Comparison of ENCODE assay signal across 23 cellular contexts in genomic region chr5:82975812-82976211, GRCh38.
DNase-seq lines count a peak whose midpoint lies in the region; ATAC-seq, FAIRE-seq and TF ChIP-seq lines count a peak whose summit lies in the region.
"Had no signal": no experiment of that assay in that cellular context is flagged by ENCODE, and none has a peak within 500 bp of the region (broad histone marks: within the 10 kb centered on the region; RNA-seq: fewer than 3 reads in every experiment).

No MANE protein-coding gene starts in this region.

- H3K27me3 ChIP-seq in lower lobe of right lung (ENCODE audit: low read depth) = no peaks in the 10 kb centered on the region
- H3K27me3 ChIP-seq: neural progenitor cell had no signal

- no peaks in the 10 kb centered on the region for H3K36me3 ChIP-seq in lower lobe of right lung
- H3K36me3 ChIP-seq: left ventricle myocardium inferior, neural progenitor cell had no signal

- TF ChIP-seq CTCF in RWPE1 (conservative IDR thresholded peaks at IDR 0.05; ENCODE audit: low read depth) (no peak), lower lobe of right lung (IDR thresholded peaks at IDR 0.05) (no peak)

- no peak overlapping the region for H3K4me3 ChIP-seq in lower lobe of right lung
- H3K4me3 ChIP-seq: left ventricle myocardium inferior, neural progenitor cell had no signal

- POLR2A ChIA-PET in RWPE1 (lab: Yijun Ruan, JAX; ENCODE audit: low non-redundant PET) = no interaction called here

- ATAC-seq in lower lobe of right lung = no peak
- ATAC-seq: activated CD8-positive, alpha-beta memory T cell treated with anti-CD3 and anti-CD28 coated beads, Interleukin-2, amount 10 ng/mL, durations not matched to agents 7 days and 5 days; effector memory CD8-positive, alpha-beta T cell had no signal

- CTCF ChIA-PET in RWPE1 (lab: Yijun Ruan, JAX) = no interaction called here

- peak; percentile 91 for FAIRE-seq in urothelium cell line (lab: Jason Lieb, UNC)
- FAIRE-seq: colon, TTC549 had no signal

- H3K4me1 ChIP-seq in lower lobe of right lung = no peaks in the 10 kb centered on the region
- H3K4me1 ChIP-seq: left ventricle myocardium inferior had no signal

- DNase-seq in stimulated activated CD4-positive, alpha-beta T cell treated with anti-CD3 and anti-CD28 coated beads, Interleukin-1b, Interleukin-23, amount 100 ng/mL, for 48 hours = peak; percentile 3
- no peak for DNase-seq in stimulated activated CD4-positive, alpha-beta T cell treated with anti-CD3 and anti-CD28 coated beads, Interleukin-4, amount 100 ng/mL, for 4 hours
- DNase-seq in RWPE1 (ENCODE audit: low spot score) (peak; percentile 80), glomerular visceral epithelial cell (ENCODE audit: extremely low spot score) (peak; percentile 16), urothelium cell line (ENCODE audit: low spot score) (peak; percentile 31), cortex of kidney (lab: John Stamatoyannopoulos, UW) (no peak), kidney glomerular epithelial cell (lab: John Stamatoyannopoulos, UW) (no peak), lower lobe of right lung (no peak)
- DNase-seq: activated CD4-positive, alpha-beta T cell treated with anti-CD3 and anti-CD28 coated beads for 1 hour; activated CD8-positive, alpha-beta memory T cell treated with anti-CD3 and anti-CD28 coated beads, Interleukin-2, amount 10 ng/mL, durations not matched to agents 7 days and 5 days; effector memory CD8-positive, alpha-beta T cell; GDM1; H9; KG1; left ventricle myocardium inferior; NCI-H1930; NCI-H2227 treated with DMSO at 0.1 percent for 48 hours; NCI-H774; posterior cingulate gyrus; SIG-M5 had no signal

- intact Hi-C loops in lower lobe of right lung (cut with DNase I) = no loop called here

- H3K27ac ChIP-seq in RWPE1 (peak overlapping the region; percentile 18; the same call in 1 of the 2 replicates), lower lobe of right lung (no peak overlapping the region)
- H3K27ac ChIP-seq: left ventricle myocardium inferior, neural progenitor cell had no signal

- no peaks in the 10 kb centered on the region for H3K9me3 ChIP-seq in lower lobe of right lung

Comparison
In these comparisons a context has a peak if more than half of its experiments do, and no peak if none do; other contexts are left out.
1. DNase-seq: peak in stimulated activated CD4-positive, alpha-beta T cell treated with anti-CD3 and anti-CD28 coated beads, Interleukin-1b, Interleukin-23, amount 100 ng/mL, for 48 hours (single experiment), RWPE1 (single experiment), glomerular visceral epithelial cell (single experiment) and urothelium cell line (single experiment); none in stimulated activated CD4-positive, alpha-beta T cell treated with anti-CD3 and anti-CD28 coated beads, Interleukin-4, amount 100 ng/mL, for 4 hours (0 of 2), cortex of kidney (single experiment), kidney glomerular epithelial cell (single experiment) and lower lobe of right lung (single experiment).